28 cellular contexts compared by ENCODE assay signal in genomic region chr10:77863446-77863845, GRCh38.
DNase-seq lines count a peak whose midpoint lies in the region; ATAC-seq and TF ChIP-seq lines count a peak whose summit lies in the region.
"Had no signal": no experiment of that assay in that cellular context is flagged by ENCODE, and none has a peak within 500 bp of the region (broad histone marks: within the 10 kb centered on the region; RNA-seq: fewer than 3 reads in every experiment).

No MANE protein-coding gene starts in this region.

- CTCF ChIA-PET in Caco-2 (lab: Charles Lee) = no interaction called here

- POLR2A ChIA-PET in Caco-2 (lab: Charles Lee) = no interaction called here

- H3K9me3 ChIP-seq in Caco-2 = no peaks in the 10 kb centered on the region
- H3K9me3 ChIP-seq: ascending aorta, neutrophil, SJSA1, spleen, transverse colon had no signal

- H3K9me3 Mint-ChIP-seq in Caco-2 (ENCODE audit: unreplicated experiment) (no peaks in the 10 kb centered on the region), nephron progenitor cell (no peaks in the 10 kb centered on the region)
- no peaks in the 10 kb centered on the region for H3K9me3 Mint-ChIP-seq in central memory CD8-positive, alpha-beta T cell
- H3K9me3 Mint-ChIP-seq: activated CD4-positive, alpha-beta T cell treated with anti-CD3 and anti-CD28 coated beads, Interleukin-2, amount 10 ng/mL, durations not matched to agents 24 days and 14 days; activated naive CD4-positive, alpha-beta T cell treated with anti-CD3 and anti-CD28 coated beads, Interleukin-2, amount 50 U/mL, for 24 hours; activated T-helper 1 cell treated with anti-CD3 and anti-CD28 coated beads, Interleukin-12 subunit alpha, Interleukin-12 subunit beta, Interleukin-2, Interleukin-4 antibody, amounts not matched to agents 30 ng/mL and 10 ng/mL and 1 ng/mL, durations not matched to agents 14 hours and 24 hours and 36 hours had no signal

- ATAC-seq in central memory CD8-positive, alpha-beta T cell (replicated peaks; ENCODE audit: extremely low read depth, poor library complexity, severe bottlenecking) = no peak
- no peak for ATAC-seq in foreskin keratinocyte
- no peak for ATAC-seq in GM18909 (IDR thresholded peaks at IDR 0.05; ENCODE audit: poor library complexity, unreplicated experiment)
- no peak for ATAC-seq in GM19328 (IDR thresholded peaks at IDR 0.05; ENCODE audit: unreplicated experiment)
- ATAC-seq: esophagus mucosa; left lobe of liver; Panc1; stimulated activated naive CD8-positive, alpha-beta T cell treated with anti-CD3 and anti-CD28 coated beads, Interleukin-15, Interleukin-2, amounts not matched to agents 100 U/mL and 50 U/mL, for 24 hours had no signal

- H3K4me1 ChIP-seq in Caco-2 = peaks cover 18% of the 10 kb centered on the region
- peaks cover 52% of the 10 kb centered on the region for H3K4me1 ChIP-seq in foreskin keratinocyte
- H3K4me1 ChIP-seq: ascending aorta had no signal

- no peak overlapping the region for H3K4me3 Mint-ChIP-seq in Caco-2 (ENCODE audit: unreplicated experiment)
- H3K4me3 Mint-ChIP-seq in central memory CD8-positive, alpha-beta T cell = no peak overlapping the region
- peak overlapping the region; percentile 10 for H3K4me3 Mint-ChIP-seq in nephron progenitor cell
- H3K4me3 Mint-ChIP-seq: activated CD4-positive, alpha-beta T cell treated with anti-CD3 and anti-CD28 coated beads, Interleukin-2, amount 10 ng/mL, durations not matched to agents 24 days and 14 days; activated naive CD4-positive, alpha-beta T cell treated with anti-CD3 and anti-CD28 coated beads, Interleukin-2, amount 50 U/mL, for 24 hours; activated T-helper 1 cell treated with anti-CD3 and anti-CD28 coated beads, Interleukin-12 subunit alpha, Interleukin-12 subunit beta, Interleukin-2, Interleukin-4 antibody, amounts not matched to agents 30 ng/mL and 10 ng/mL and 1 ng/mL, durations not matched to agents 14 hours and 24 hours and 36 hours had no signal

- H3K27me3 ChIP-seq in Caco-2 (replicated peaks; ENCODE audit: control insufficient read depth, insufficient read depth, low read length) (no peaks in the 10 kb centered on the region), foreskin keratinocyte (no peaks in the 10 kb centered on the region)
- H3K27me3 ChIP-seq: ascending aorta, neutrophil, SJSA1, spleen, transverse colon had no signal

- no peak for DNase-seq in Caco-2
- DNase-seq in central memory CD8-positive, alpha-beta T cell (ENCODE audit: low spot score in 2 of 2) = no peak
- DNase-seq in foreskin keratinocyte = no peak
- DNase-seq in nephron progenitor cell = no peak
- no peak for DNase-seq in GM20000 (ENCODE audit: low spot score)
- no peak for DNase-seq in activated CD4-positive, alpha-beta T cell treated with anti-CD3 and anti-CD28 coated beads for 1 hour
- DNase-seq: activated CD4-positive, alpha-beta T cell treated with anti-CD3 and anti-CD28 coated beads, Interleukin-2, amount 10 ng/mL, durations not matched to agents 24 days and 14 days; GF-D8; Karpas-422; NCI-H2029; NCI-H510A; NK-92 treated with Interleukin-12 subunit alpha and Interleukin-12 subunit beta, amount 100 ng/mL, for 24 hours; retina; stimulated activated CD4-positive, alpha-beta T cell treated with anti-CD3 and anti-CD28 coated beads, Interleukin-4, amount 100 ng/mL, for 24 hours; stimulated activated naive CD8-positive, alpha-beta T cell treated with anti-CD3 and anti-CD28 coated beads, Interleukin-15, Interleukin-2, amounts not matched to agents 100 U/mL and 50 U/mL, for 24 hours; T-helper 1 cell; transverse colon had no signal

- intact Hi-C loops in Caco-2 (cut with micrococcal nuclease; ENCODE audit: unreplicated experiment) = no loop called here

- peaks cover 7% of the 10 kb centered on the region for H3K4me1 Mint-ChIP-seq in Caco-2 (ENCODE audit: low read depth, unreplicated experiment)
- peaks cover 19% of the 10 kb centered on the region for H3K4me1 Mint-ChIP-seq in central memory CD8-positive, alpha-beta T cell
- H3K4me1 Mint-ChIP-seq in nephron progenitor cell = peaks cover 56% of the 10 kb centered on the region
- H3K4me1 Mint-ChIP-seq: activated CD4-positive, alpha-beta T cell treated with anti-CD3 and anti-CD28 coated beads, Interleukin-2, amount 10 ng/mL, durations not matched to agents 24 days and 14 days; activated naive CD4-positive, alpha-beta T cell treated with anti-CD3 and anti-CD28 coated beads, Interleukin-2, amount 50 U/mL, for 24 hours had no signal

- peaks cover 4% of the 10 kb centered on the region for H3K36me3 ChIP-seq in Caco-2 (ENCODE audit: control insufficient read depth, insufficient read depth, low read length)
- H3K36me3 ChIP-seq: neutrophil, transverse colon had no signal

- H3K36me3 Mint-ChIP-seq in Caco-2 (ENCODE audit: insufficient read depth, unreplicated experiment) = peaks cover 49% of the 10 kb centered on the region
- no peaks in the 10 kb centered on the region for H3K36me3 Mint-ChIP-seq in central memory CD8-positive, alpha-beta T cell (ENCODE audit: insufficient read depth)
- H3K36me3 Mint-ChIP-seq in nephron progenitor cell (ENCODE audit: low read depth) = peaks cover 23% of the 10 kb centered on the region
- H3K36me3 Mint-ChIP-seq: activated naive CD4-positive, alpha-beta T cell treated with anti-CD3 and anti-CD28 coated beads, Interleukin-2, amount 50 U/mL, for 24 hours had no signal

- TF ChIP-seq CTCF in Caco-2 (IDR thresholded peaks at IDR 0.05; ENCODE audit: insufficient read depth in 1 of 2, low read depth in 1 of 2, low read length in 1 of 2, severe bottlenecking in 1 of 2, unreplicated experiment in 1 of 2) (no peak), foreskin keratinocyte (conservative IDR thresholded peaks at IDR 0.05) (no peak), nephron progenitor cell (IDR thresholded peaks at IDR 0.05) (no peak), GM20000 (IDR thresholded peaks at IDR 0.05; ENCODE audit: extremely low read depth, missing control alignments) (no peak)

- H3K27me3 Mint-ChIP-seq in Caco-2 (ENCODE audit: insufficient read depth, unreplicated experiment) (no peaks in the 10 kb centered on the region), nephron progenitor cell (ENCODE audit: low read depth, poor library complexity) (no peaks in the 10 kb centered on the region)
- no peaks in the 10 kb centered on the region for H3K27me3 Mint-ChIP-seq in central memory CD8-positive, alpha-beta T cell
- H3K27me3 Mint-ChIP-seq: activated CD4-positive, alpha-beta T cell treated with anti-CD3 and anti-CD28 coated beads, Interleukin-2, amount 10 ng/mL, durations not matched to agents 24 days and 14 days; activated naive CD4-positive, alpha-beta T cell treated with anti-CD3 and anti-CD28 coated beads, Interleukin-2, amount 50 U/mL, for 24 hours had no signal

- peak overlapping the region; percentile 51 for H3K27ac ChIP-seq in foreskin keratinocyte
- H3K27ac ChIP-seq: neutrophil, SJSA1, transverse colon had no signal

- H3K4me3 ChIP-seq in Caco-2 (ENCODE audit: low read depth, low read length) = no peak overlapping the region
- H3K4me3 ChIP-seq: ascending aorta, SJSA1, spleen, transverse colon had no signal

- H3K27ac Mint-ChIP-seq in Caco-2 (ENCODE audit: unreplicated experiment) (peak overlapping the region; percentile 36), nephron progenitor cell (peak overlapping the region; percentile 99)
- H3K27ac Mint-ChIP-seq in central memory CD8-positive, alpha-beta T cell (ENCODE audit: low read depth) = peak overlapping the region; percentile 39
- H3K27ac Mint-ChIP-seq: activated CD4-positive, alpha-beta T cell treated with anti-CD3 and anti-CD28 coated beads, Interleukin-2, amount 10 ng/mL, durations not matched to agents 24 days and 14 days; activated naive CD4-positive, alpha-beta T cell treated with anti-CD3 and anti-CD28 coated beads, Interleukin-2, amount 50 U/mL, for 24 hours; activated T-helper 1 cell treated with anti-CD3 and anti-CD28 coated beads, Interleukin-12 subunit alpha, Interleukin-12 subunit beta, Interleukin-2, Interleukin-4 antibody, amounts not matched to agents 30 ng/mL and 10 ng/mL and 1 ng/mL, durations not matched to agents 14 hours and 24 hours and 36 hours had no signal

- BruUV-seq in Caco-2 (replicated peaks; lab: Mats Ljungman, UMichigan) = no TSS peak

Comparison
In these comparisons a context has a peak if more than half of its experiments do, and no peak if none do; other contexts are left out.
1. H3K27ac Mint-ChIP-seq: peak in every context shown above with its lines; median percentile 99 in nephron progenitor cell; 39 in central memory CD8-positive, alpha-beta T cell; 36 in Caco-2.